In the genomic region with DNA sequence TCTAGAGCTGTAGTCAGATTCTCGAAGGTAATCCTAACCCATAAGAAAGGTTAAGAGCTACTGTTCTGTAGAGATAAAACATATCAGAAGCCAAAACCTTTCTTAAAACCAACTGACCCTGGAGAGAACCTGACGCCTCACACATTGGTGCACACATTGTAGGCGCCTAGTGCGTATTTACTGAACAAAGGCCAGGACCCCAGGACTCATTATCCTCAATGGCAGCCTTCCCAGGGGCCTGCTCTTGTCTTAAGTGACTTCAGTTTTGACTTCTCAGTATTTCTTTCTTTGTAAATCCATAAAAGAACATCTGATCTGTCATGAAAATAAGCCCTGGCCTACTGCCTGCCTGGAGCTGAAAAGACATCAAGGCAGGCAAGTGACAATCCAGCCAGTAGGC, we compare ENCODE assay signal across 16 cellular contexts. TPM values are rescaled to one million over a fixed set of nuclear protein-coding genes. Genes with fewer than 3 reads are reported as not detected.
DNase-seq lines count a peak whose midpoint lies in the region; ATAC-seq and TF ChIP-seq lines count a peak whose summit lies in the region.
"Had no signal": no experiment of that assay in that cellular context is flagged by ENCODE, and none has a peak within 500 bp of the region (broad histone marks: within the 10 kb centered on the region; RNA-seq: fewer than 3 reads in every experiment).

No MANE protein-coding gene starts in this region.

- H3K36me3 Mint-ChIP-seq in activated CD8-positive, alpha-beta T cell treated with anti-CD3 and anti-CD28 coated beads, Interleukin-2, amount 10 ng/mL, durations not matched to agents 7 days and 5 days (ENCODE audit: low read depth), result peaks cover 2% of the 10 kb centered on the region
- no peaks in the 10 kb centered on the region for H3K36me3 Mint-ChIP-seq in activated CD8-positive, alpha-beta T cell treated with anti-CD3 and anti-CD28 coated beads for 36 hours (ENCODE audit: low read depth)
- no peaks in the 10 kb centered on the region for H3K36me3 Mint-ChIP-seq in nephron (ENCODE audit: low read depth)

- POLR2A ChIA-PET in activated CD8-positive, alpha-beta T cell treated with anti-CD3 and anti-CD28 coated beads, Interleukin-2, amount 10 ng/mL, durations not matched to agents 7 days and 5 days (lab: Charles Lee), result no interaction called here
- POLR2A ChIA-PET in activated CD8-positive, alpha-beta T cell treated with anti-CD3 and anti-CD28 coated beads for 36 hours (lab: Charles Lee), result no interaction called here

- no peaks in the 10 kb centered on the region for H3K9me3 ChIP-seq in tibial nerve
- H3K9me3 ChIP-seq: mucosa of descending colon had no signal

- peaks cover 43% of the 10 kb centered on the region for H3K4me1 Mint-ChIP-seq in activated CD8-positive, alpha-beta T cell treated with anti-CD3 and anti-CD28 coated beads, Interleukin-2, amount 10 ng/mL, durations not matched to agents 7 days and 5 days (ENCODE audit: low read depth)
- H3K4me1 Mint-ChIP-seq in activated CD8-positive, alpha-beta T cell treated with anti-CD3 and anti-CD28 coated beads for 36 hours (ENCODE audit: low read depth), result peaks cover 22% of the 10 kb centered on the region
- peaks cover 69% of the 10 kb centered on the region for H3K4me1 Mint-ChIP-seq in nephron

- TF ChIP-seq EP300 in tibial nerve (IDR thresholded peaks at IDR 0.05), result no peak

- peak overlapping the region; percentile 79 for H3K27ac Mint-ChIP-seq in activated CD8-positive, alpha-beta T cell treated with anti-CD3 and anti-CD28 coated beads, Interleukin-2, amount 10 ng/mL, durations not matched to agents 7 days and 5 days
- H3K27ac Mint-ChIP-seq in activated CD8-positive, alpha-beta T cell treated with anti-CD3 and anti-CD28 coated beads for 36 hours, result no peak overlapping the region
- peak overlapping the region; percentile 94 to 98 (median 97) for H3K27ac Mint-ChIP-seq in nephron
- H3K27ac Mint-ChIP-seq: activated T-helper 1 cell treated with anti-CD3 and anti-CD28 coated beads, Interleukin-12 subunit alpha, Interleukin-12 subunit beta, Interleukin-2, Interleukin-4 antibody, amounts not matched to agents 30 ng/mL and 10 ng/mL and 1 ng/mL, durations not matched to agents 14 hours and 24 hours and 36 hours; CD4-positive, alpha-beta T cell had no signal

- DNase-seq in activated CD8-positive, alpha-beta T cell treated with anti-CD3 and anti-CD28 coated beads, Interleukin-2, amount 10 ng/mL, durations not matched to agents 7 days and 5 days, result no peak
- no peak for DNase-seq in activated CD8-positive, alpha-beta T cell treated with anti-CD3 and anti-CD28 coated beads for 36 hours
- no peak for DNase-seq in coronary artery (ENCODE audit: low spot score)
- DNase-seq in tibial nerve (ENCODE audit: low spot score in 2 of 2), result no peak
- no peak for DNase-seq in GM20000 (ENCODE audit: low spot score)
- DNase-seq in epidermal melanocyte (ENCODE audit: insufficient read length, low spot score), result no peak
- DNase-seq in D341Med (ENCODE audit: low spot score), result no peak
- DNase-seq: 8988T; CD4-positive, alpha-beta T cell; mucosa of descending colon; NCI-H1048; NCI-H2227 treated with DMSO at 0.1 percent for 48 hours; posterior cingulate gyrus; SHP77 treated with DMSO at 0.1 percent for 48 hours had no signal

- ATAC-seq in activated CD8-positive, alpha-beta T cell treated with anti-CD3 and anti-CD28 coated beads, Interleukin-2, amount 10 ng/mL, durations not matched to agents 7 days and 5 days, result no peak
- no peak for ATAC-seq in activated CD8-positive, alpha-beta T cell treated with anti-CD3 and anti-CD28 coated beads for 36 hours
- ATAC-seq: mucosa of descending colon had no signal

- H3K4me3 ChIP-seq in coronary artery (no peak overlapping the region), tibial nerve (no peak overlapping the region)
- H3K4me3 ChIP-seq: mucosa of descending colon had no signal

- H3K27ac ChIP-seq in coronary artery, result peak overlapping the region; percentile 80 to 83
- H3K27ac ChIP-seq in tibial nerve, result peak overlapping the region in 3 of 4 donors; percentile 64 to 95 (median 85)

- H3K4me3 Mint-ChIP-seq in activated CD8-positive, alpha-beta T cell treated with anti-CD3 and anti-CD28 coated beads, Interleukin-2, amount 10 ng/mL, durations not matched to agents 7 days and 5 days, result no peak overlapping the region
- no peak overlapping the region for H3K4me3 Mint-ChIP-seq in activated CD8-positive, alpha-beta T cell treated with anti-CD3 and anti-CD28 coated beads for 36 hours
- H3K4me3 Mint-ChIP-seq in nephron, result peak overlapping the region in 2 of 3 experiments; percentile 24 to 41
- H3K4me3 Mint-ChIP-seq: activated T-helper 1 cell treated with anti-CD3 and anti-CD28 coated beads, Interleukin-12 subunit alpha, Interleukin-12 subunit beta, Interleukin-2, Interleukin-4 antibody, amounts not matched to agents 30 ng/mL and 10 ng/mL and 1 ng/mL, durations not matched to agents 14 hours and 24 hours and 36 hours; CD4-positive, alpha-beta T cell had no signal

- no peaks in the 10 kb centered on the region for H3K9me3 Mint-ChIP-seq in activated CD8-positive, alpha-beta T cell treated with anti-CD3 and anti-CD28 coated beads, Interleukin-2, amount 10 ng/mL, durations not matched to agents 7 days and 5 days (ENCODE audit: insufficient read depth)
- H3K9me3 Mint-ChIP-seq in activated CD8-positive, alpha-beta T cell treated with anti-CD3 and anti-CD28 coated beads for 36 hours, result no peaks in the 10 kb centered on the region
- no peaks in the 10 kb centered on the region for H3K9me3 Mint-ChIP-seq in nephron
- H3K9me3 Mint-ChIP-seq: activated T-helper 1 cell treated with anti-CD3 and anti-CD28 coated beads, Interleukin-12 subunit alpha, Interleukin-12 subunit beta, Interleukin-2, Interleukin-4 antibody, amounts not matched to agents 30 ng/mL and 10 ng/mL and 1 ng/mL, durations not matched to agents 14 hours and 24 hours and 36 hours; CD4-positive, alpha-beta T cell had no signal

- peaks cover 0 to 67% (median 45%) of the 10 kb centered on the region in 4 donors for H3K4me1 ChIP-seq in tibial nerve

- intact Hi-C loops in activated CD8-positive, alpha-beta T cell treated with anti-CD3 and anti-CD28 coated beads for 36 hours (cut with micrococcal nuclease), result no loop called here

- WGBS in tibial nerve, 2 donors, result 86 to 90% methylated on average over 4 of the region's 4 CpGs

- TF ChIP-seq CTCF in activated CD8-positive, alpha-beta T cell treated with anti-CD3 and anti-CD28 coated beads for 36 hours (IDR thresholded peaks at IDR 0.05), result no peak
- TF ChIP-seq CTCF in coronary artery (IDR thresholded peaks at IDR 0.05), result no peak
- TF ChIP-seq CTCF in nephron (IDR thresholded peaks at IDR 0.05; ENCODE audit: unreplicated experiment in 3 of 3), result no peak
- TF ChIP-seq CTCF in tibial nerve (IDR thresholded peaks at IDR 0.05), result no peak
- TF ChIP-seq CTCF in GM20000 (IDR thresholded peaks at IDR 0.05; ENCODE audit: extremely low read depth, missing control alignments), result no peak

- CTCF ChIA-PET in activated CD8-positive, alpha-beta T cell treated with anti-CD3 and anti-CD28 coated beads, Interleukin-2, amount 10 ng/mL, durations not matched to agents 7 days and 5 days (lab: Charles Lee), result interaction anchor here (2.0 kb wide), 1 partner anchor 30 kb away, joined by 11 read pairs; no protein-coding TSS in a partner anchor
- CTCF ChIA-PET in activated CD8-positive, alpha-beta T cell treated with anti-CD3 and anti-CD28 coated beads for 36 hours (lab: Charles Lee), result no interaction called here

- H3K27me3 ChIP-seq in tibial nerve, result no peaks in the 10 kb centered on the region

- TF ChIP-seq POLR2A in tibial nerve (IDR thresholded peaks at IDR 0.05), result no peak

- no peaks in the 10 kb centered on the region for H3K36me3 ChIP-seq in tibial nerve

- no peaks in the 10 kb centered on the region for H3K27me3 Mint-ChIP-seq in activated CD8-positive, alpha-beta T cell treated with anti-CD3 and anti-CD28 coated beads, Interleukin-2, amount 10 ng/mL, durations not matched to agents 7 days and 5 days (ENCODE audit: low read depth)
- peaks cover 1% of the 10 kb centered on the region for H3K27me3 Mint-ChIP-seq in activated CD8-positive, alpha-beta T cell treated with anti-CD3 and anti-CD28 coated beads for 36 hours
- H3K27me3 Mint-ChIP-seq in nephron (ENCODE audit: low read depth), result no peaks in the 10 kb centered on the region

RNA-seq across cellular contexts. Expression of a gene that starts 27.6 kb away (rescaled TPM):
- total RNA-seq in activated CD8-positive, alpha-beta T cell treated with anti-CD3 and anti-CD28 coated beads, Interleukin-2, amount 10 ng/mL, durations not matched to agents 7 days and 5 days, result not detected
- total RNA-seq in activated CD8-positive, alpha-beta T cell treated with anti-CD3 and anti-CD28 coated beads for 36 hours, result not detected
- total RNA-seq in tibial nerve, result under 1 TPM in 2 of 4 donors, not detected in 2; 0.20 to 0.21 TPM
- total RNA-seq: activated T-helper 1 cell treated with anti-CD3 and anti-CD28 coated beads, Interleukin-12 subunit alpha, Interleukin-12 subunit beta, Interleukin-2, Interleukin-4 antibody, amounts not matched to agents 30 ng/mL and 10 ng/mL and 1 ng/mL, durations not matched to agents 14 hours and 24 hours and 36 hours; CD4-positive, alpha-beta T cell had no signal

Comparison
In these comparisons a context has a peak if more than half of its experiments do, and no peak if none do; other contexts are left out.
1. H3K4me3 Mint-ChIP-seq: peak in nephron (2 of 3); none in activated CD8-positive, alpha-beta T cell treated with anti-CD3 and anti-CD28 coated beads, Interleukin-2, amount 10 ng/mL, durations not matched to agents 7 days and 5 days (single experiment) and activated CD8-positive, alpha-beta T cell treated with anti-CD3 and anti-CD28 coated beads for 36 hours (single experiment).